19 cellular contexts compared by ENCODE assay signal in the genomic region with DNA sequence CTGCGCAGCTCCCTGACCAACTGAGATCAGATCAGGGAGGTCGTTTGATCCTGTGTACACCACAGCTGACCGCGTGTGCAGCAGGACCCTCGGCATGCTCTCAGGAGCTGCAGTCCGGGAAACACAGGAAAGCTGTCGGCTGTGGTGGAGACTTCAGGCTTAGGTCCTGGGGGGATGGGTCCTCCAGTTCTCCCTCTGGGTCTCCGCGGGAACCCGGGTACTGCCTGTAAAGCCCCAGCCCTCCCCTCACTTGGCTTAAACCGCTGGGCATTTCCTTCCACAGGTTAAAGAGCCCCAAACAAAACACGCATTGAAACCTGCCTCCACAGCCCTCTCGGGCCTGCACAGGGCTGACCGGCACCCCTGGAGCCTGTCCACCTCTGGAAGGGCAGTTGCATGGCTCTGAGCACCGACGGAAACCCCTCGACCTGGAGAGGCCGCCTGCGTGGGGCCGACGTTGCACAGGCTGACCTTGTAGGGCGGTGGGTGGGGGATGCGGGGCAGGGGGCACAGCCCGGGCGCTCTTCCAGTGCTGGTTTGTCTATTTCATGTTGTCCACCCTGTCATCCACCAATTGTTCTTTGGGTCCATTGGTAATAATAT. TPM values are rescaled to one million over a fixed set of nuclear protein-coding genes. Genes with fewer than 3 reads are reported as not detected.
DNase-seq lines count a peak whose midpoint lies in the region; ATAC-seq, FAIRE-seq and TF ChIP-seq lines count a peak whose summit lies in the region.
"Had no signal": no experiment of that assay in that cellular context is flagged by ENCODE, and none has a peak within 500 bp of the region (broad histone marks: within the 10 kb centered on the region; RNA-seq: fewer than 3 reads in every experiment).

No MANE protein-coding gene starts in this region.

- H3K27ac ChIP-seq in GM23338 (ENCODE audit: low read depth), result no peak overlapping the region
- no peak overlapping the region for H3K27ac ChIP-seq in H1 (ENCODE audit: low read depth, low read length)
- peak overlapping the region; percentile 76 to 94 (median 84) for H3K27ac ChIP-seq in stomach

- H3K14ac ChIP-seq in H1 (ENCODE audit: insufficient read length), result no peak overlapping the region

- no peak overlapping the region for H3K9ac ChIP-seq in H1 (replicated peaks in 1 of 4; ENCODE audit: extremely low read depth in 1 of 4, low read depth in 3 of 4, low read length in 3 of 4)

- H3K4me1 ChIP-seq in GM23338 (ENCODE audit: insufficient read depth) (no peaks in the 10 kb centered on the region), H1 (replicated peaks in 1 of 4; ENCODE audit: control insufficient read depth in 3 of 4, insufficient read depth in 4 of 4, low read length in 3 of 4) (no peaks in the 10 kb centered on the region; a peak in 3 of 7 replicates), stomach (peaks cover 13 to 16% (median 14%) of the 10 kb centered on the region in 4 donors)

- H3K9me2 ChIP-seq in GM23338 (ENCODE audit: insufficient read depth), result no peaks in the 10 kb centered on the region

- FAIRE-seq in H1 (lab: Jason Lieb, UNC), result no peak
- FAIRE-seq: GM18507, HTR-8/SVneo had no signal

- H3K36me3 ChIP-seq in GM23338 (ENCODE audit: insufficient read depth) (no peaks in the 10 kb centered on the region), H1 (ENCODE audit: control insufficient read depth in 2 of 4, insufficient read depth in 4 of 4, low read length in 3 of 4) (no peaks in the 10 kb centered on the region), stomach (no peaks in the 10 kb centered on the region)

- H3K9me3 Mint-ChIP-seq in GM23338, result peaks cover 10% of the 10 kb centered on the region
- peaks cover 4% of the 10 kb centered on the region for H3K9me3 Mint-ChIP-seq in nephron

- H2BK120ac ChIP-seq in H1 (replicated peaks; ENCODE audit: low read depth, low read length), result no peak overlapping the region

- H2AK5ac ChIP-seq in H1 (ENCODE audit: low read depth, low read length), result no peak overlapping the region

- no peak for TF ChIP-seq RAD21 in H1 (IDR thresholded peaks at IDR 0.05 in 1 of 2, conservative IDR thresholded peaks at IDR 0.05 in 1 of 2; ENCODE audit: low read depth in 2 of 2, low read length in 2 of 2)

- H2BK20ac ChIP-seq in H1 (ENCODE audit: low read length), result no peak overlapping the region

- POLR2A ChIA-PET in H1 (lab: Charles Lee; ENCODE audit: partially characterized antibody), result no interaction called here

- no peak for TF ChIP-seq POLR2A in H1 (IDR thresholded peaks at IDR 0.05; ENCODE audit: control extremely low read depth in 1 of 2, low read depth in 2 of 2, low read length in 2 of 2)
- TF ChIP-seq POLR2A in stomach (IDR thresholded peaks at IDR 0.05), result no peak

- TF ChIP-seq CTCF in GM23338 (conservative IDR thresholded peaks at IDR 0.05; ENCODE audit: low read depth in 2 of 2) (no peak), H1 (IDR thresholded peaks at IDR 0.05; ENCODE audit: control extremely low read depth in 1 of 3, insufficient read depth in 1 of 3, low read depth in 1 of 3, low read length in 3 of 3) (no peak), nephron (IDR thresholded peaks at IDR 0.05; ENCODE audit: unreplicated experiment in 3 of 3) (no peak), stomach (IDR thresholded peaks at IDR 0.05) (no peak)

- WGBS in H1 (ENCODE audit: extremely low coverage in 1 of 2, insufficient coverage in 1 of 2, insufficient read length in 1 of 2, insufficient replicate concordance in 2 of 2, low coverage in 1 of 2, low lambda C conversion rate in 2 of 2, missing lambda C conversion rate in 1 of 2), 2 experiments, result 97% methylated on average over 25 of the region's 25 CpGs; no CpG with 5 or more reads in 1 of the 2 experiments
- WGBS in stomach, 5 donors, result 81 to 89% (median 83%) methylated on average over 15 to 25 of the region's 25 CpGs

- no peaks in the 10 kb centered on the region for H3F3A ChIP-seq in GM23338 (replicated peaks; ENCODE audit: low read depth)

- H3K36me3 Mint-ChIP-seq in GM23338 (ENCODE audit: low read depth) (no peaks in the 10 kb centered on the region), nephron (ENCODE audit: low read depth) (no peaks in the 10 kb centered on the region)
- H3K36me3 Mint-ChIP-seq: CD14-positive monocyte; CD8-positive, alpha-beta memory T cell had no signal

- H3K27me3 Mint-ChIP-seq in GM23338 (ENCODE audit: insufficient read depth, low read depth, poor library complexity) (peaks cover 10% of the 10 kb centered on the region), nephron (ENCODE audit: low read depth) (peaks cover 32% of the 10 kb centered on the region)

- intact Hi-C loops in stomach (cut with DNase I; ENCODE audit: low total_unique reads), result no loop called here

- ATAC-seq in GM23338 (no peak), GM21526 (IDR thresholded peaks at IDR 0.05; ENCODE audit: low FRiP score, unreplicated experiment) (no peak), HG03432 (IDR thresholded peaks at IDR 0.05; ENCODE audit: unreplicated experiment) (no peak)

- no peak overlapping the region for H2BK15ac ChIP-seq in H1 (ENCODE audit: low read length)

- no peak overlapping the region for H3K4ac ChIP-seq in H1 (replicated peaks; ENCODE audit: insufficient read length, low read depth, low read length)

- H3K4me3 Mint-ChIP-seq in GM23338 (no peak overlapping the region), nephron (no peak overlapping the region)
- H3K4me3 Mint-ChIP-seq: CD14-positive monocyte; CD8-positive, alpha-beta memory T cell; HFFc6 had no signal

- H3K4me3 ChIP-seq in GM23338, result no peak overlapping the region
- no peak overlapping the region for H3K4me3 ChIP-seq in H1 (ENCODE audit: extremely low read depth in 1 of 4, insufficient read depth in 2 of 4, low read depth in 3 of 4, low read length in 4 of 4)
- no peak overlapping the region for H3K4me3 ChIP-seq in stomach

- no peak overlapping the region for H3K27ac Mint-ChIP-seq in GM23338
- peak overlapping the region; percentile 31 to 99 (median 82) for H3K27ac Mint-ChIP-seq in nephron
- H3K27ac Mint-ChIP-seq: CD14-positive monocyte; CD8-positive, alpha-beta memory T cell; HFFc6 had no signal

- H3K79me2 ChIP-seq in GM23338 (replicated peaks; ENCODE audit: insufficient read depth) (no peaks in the 10 kb centered on the region), H1 (ENCODE audit: control insufficient read depth in 1 of 2, insufficient read depth in 2 of 2, low read length in 2 of 2) (no peaks in the 10 kb centered on the region)

- H3K4me2 ChIP-seq in GM23338 (no peak overlapping the region), H1 (ENCODE audit: insufficient read depth in 1 of 2, low read depth in 2 of 2, low read length in 2 of 2) (no peak overlapping the region)

- CTCF ChIA-PET in H1 (lab: Charles Lee; ENCODE audit: partially characterized antibody), result interaction anchor here (1.8 to 2.4 kb wide), 2 partner anchors 8 to 11 kb away, joined by 5 to 8 read pairs; no protein-coding TSS in a partner anchor

- no peak overlapping the region; the same call in 1 of the 2 replicates for H3K18ac ChIP-seq in H1 (ENCODE audit: extremely low read depth, low read length)

- H3K4me1 Mint-ChIP-seq in GM23338, result peaks cover 2% of the 10 kb centered on the region; the same call in 2 of the 3 replicates
- H3K4me1 Mint-ChIP-seq in nephron, result peaks cover 23% of the 10 kb centered on the region
- H3K4me1 Mint-ChIP-seq: CD14-positive monocyte; CD8-positive, alpha-beta memory T cell had no signal

- H4K91ac ChIP-seq in H1 (replicated peaks; ENCODE audit: insufficient read length, low read length), result no peak overlapping the region

- no peak overlapping the region for H4K5ac ChIP-seq in H1 (ENCODE audit: insufficient read length, low read depth, low read length)

- H3K27me3 ChIP-seq in GM23338 (ENCODE audit: insufficient read depth) (no peaks in the 10 kb centered on the region), H1 (replicated peaks in 1 of 4; ENCODE audit: control insufficient read depth in 3 of 4, extremely low read depth in 1 of 4, insufficient read depth in 3 of 4, low read length in 3 of 4) (no peaks in the 10 kb centered on the region), stomach (no peaks in the 10 kb centered on the region)

- peak overlapping the region; percentile 39; the same call in 1 of the 2 replicates for H2BK12ac ChIP-seq in H1 (ENCODE audit: low read depth, low read length)

- DNase-seq in GM23338 (ENCODE audit: low spot score), result no peak
- DNase-seq in H1 (ENCODE audit: low read depth in 1 of 2, low spot score in 2 of 2), result no peak
- DNase-seq in stomach, result no peak
- no peak for DNase-seq in T-helper 9 cell
- DNase-seq in NCI-H1436 (lab: John Stamatoyannopoulos, UW), result no peak
- DNase-seq: Calu3; CD8-positive, alpha-beta memory T cell; DMS 273 treated with DMSO at 0.1 percent for 48 hours; HCEC 1CT; HFFc6 had no signal

- no peaks in the 10 kb centered on the region for H3K23me2 ChIP-seq in H1 (ENCODE audit: low read depth, low read length)

- H4K20me1 ChIP-seq in GM23338 (replicated peaks; ENCODE audit: insufficient read depth) (no peaks in the 10 kb centered on the region), H1 (replicated peaks in 1 of 2; ENCODE audit: control insufficient read depth in 1 of 2, insufficient read depth in 2 of 2, low read length in 2 of 2) (no peaks in the 10 kb centered on the region)

- no peak overlapping the region for H3K23ac ChIP-seq in H1 (ENCODE audit: insufficient read length)

- H3K9me3 ChIP-seq in H1 (ENCODE audit: insufficient read depth in 2 of 2, low read depth in 1 of 2, low read length in 1 of 2), result peaks cover under 1 to 3% of the 10 kb centered on the region in 2 experiments; a peak in 1 of 4 replicates
- H3K9me3 ChIP-seq in stomach, result peaks cover 0 to 7% (median 2%) of the 10 kb centered on the region in 4 donors

- TF ChIP-seq EP300 in H1 (IDR thresholded peaks at IDR 0.05; ENCODE audit: borderline replicate concordance in 1 of 2, low read depth in 2 of 2, low read length in 2 of 2), result no peak
- no peak for TF ChIP-seq EP300 in stomach (IDR thresholded peaks at IDR 0.05)

- H2AFZ ChIP-seq in GM23338 (0 out of 2 replicates have a peak overlapping the region, but pooled peaks have one; percentile 18), H1 (ENCODE audit: low read length) (no peak overlapping the region)

- no peak overlapping the region for H3K56ac ChIP-seq in H1 (replicated peaks; ENCODE audit: insufficient read length, low read depth, low read length)

- H4K8ac ChIP-seq in H1 (ENCODE audit: extremely low read depth, insufficient read depth, low read length), result peak overlapping the region; percentile 14; the same call in 1 of the 2 replicates

- H2BK5ac ChIP-seq in H1 (ENCODE audit: low read depth, low read length), result no peak overlapping the region

- H3K79me1 ChIP-seq in H1 (ENCODE audit: low read depth, low read length), result no peaks in the 10 kb centered on the region

RNA-seq across cellular contexts. Expression of a gene that starts 59.1 kb away (rescaled TPM):
- total RNA-seq in GM23338 (2014; rRNA removed; shearing (Covaris generic)), result 7.3 and 10.6 TPM in 2 replicates
- polyA plus RNA-seq in GM23338 (2016; fragmentation: Nextera tagmentation; extraction: Ambion mirVana) (1.5 and 1.8 TPM in 2 replicates), H1 (2011; rRNA removed) (2.9 and 4.8 TPM in 2 replicates), stomach (1 to 10 TPM in 1 of 3 donors, under 1 TPM in 2; 0.44 to 2.9 (median 0.61) TPM)
- 3.1 and 3.9 TPM in 2 replicates for total RNA-seq in H1 (2021; fragmentation: NEBNext Ultra II Directional; extraction: Animal tissue kit (Norgen Biotek cat#: 25700))
- polyA plus RNA-seq in H1 (2011; cell fraction: cytosol; rRNA removed), result 3.4 TPM
- 5.3 TPM for polyA plus RNA-seq in H1 (2011; cell fraction: nucleus; rRNA removed)
- polyA plus RNA-seq in H1 (2012, experiment 1 of 2), result 2.8 to 3.8 TPM (median 3.2 TPM) in 4 replicates
- 3.5 TPM for polyA plus RNA-seq in H1 (2012, experiment 2 of 2)
- 1.6 TPM for polyA plus RNA-seq in H1 (2013, experiment 1 of 2)
- 1.6 TPM for polyA plus RNA-seq in H1 (2013, experiment 2 of 2)
- polyA minus RNA-seq in H1 (2011; rRNA and poly(A)+ RNA removed), result 1.1 and 1.6 TPM in 2 replicates
- polyA minus RNA-seq in H1 (2011; cell fraction: cytosol; rRNA and poly(A)+ RNA removed), result 4.1 TPM
- 2.1 TPM for polyA minus RNA-seq in H1 (2011; cell fraction: nucleus; rRNA and poly(A)+ RNA removed)
- total RNA-seq in stomach, result 1 to 10 TPM in 1 of 5 donors, under 1 TPM in 2, not detected in 2; 0.55 to 4.9 (median 0.87) TPM
- total RNA-seq: Calu3; CD8-positive, alpha-beta memory T cell; Daoy; H4; HFFc6 had no signal
- polyA plus RNA-seq: BJ; CD14-positive monocyte; CD8-positive, alpha-beta memory T cell had no signal

Comparison
In these comparisons a context has a peak if more than half of its experiments do, and no peak if none do; other contexts are left out.
1. H3K27ac ChIP-seq: peak in stomach (5 of 5); none in GM23338 (single experiment) and H1 (single experiment).